2 cellular contexts compared by ENCODE assay signal in the genomic region with DNA sequence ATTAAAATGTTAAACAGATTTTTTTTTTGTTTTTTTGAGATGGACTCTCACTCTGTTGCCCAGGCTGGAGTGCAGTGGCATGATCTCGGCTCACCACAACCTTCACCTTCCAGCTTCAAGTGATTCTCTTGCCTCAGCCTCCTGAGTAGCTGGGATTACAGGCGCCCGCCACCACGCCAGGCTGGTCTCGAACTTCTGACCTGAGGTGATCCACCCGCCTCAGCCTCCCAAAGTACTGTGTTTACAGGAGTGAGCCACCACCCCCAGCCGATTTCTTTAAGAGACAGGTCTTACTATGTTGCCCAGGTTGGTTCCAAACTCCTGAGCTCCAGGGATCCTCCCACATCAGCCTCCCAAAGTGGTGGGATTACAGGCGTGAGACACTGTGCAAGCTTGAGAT. TPM values are rescaled to one million over a fixed set of nuclear protein-coding genes. Genes with fewer than 3 reads are reported as not detected.
"Had no signal": no experiment of that assay in that cellular context is flagged by ENCODE, and none has a peak within 500 bp of the region (broad histone marks: within the 10 kb centered on the region; RNA-seq: fewer than 3 reads in every experiment).

No MANE protein-coding gene starts in this region.

RNA-seq across cellular contexts. Expression of gene HAS3, which starts 19.0 kb away (rescaled TPM):
- total RNA-seq: ascending aorta had no signal
- polyA plus RNA-seq: cardiac muscle cell had no signal
